10 cellular contexts compared by ENCODE assay signal in the genomic region with DNA sequence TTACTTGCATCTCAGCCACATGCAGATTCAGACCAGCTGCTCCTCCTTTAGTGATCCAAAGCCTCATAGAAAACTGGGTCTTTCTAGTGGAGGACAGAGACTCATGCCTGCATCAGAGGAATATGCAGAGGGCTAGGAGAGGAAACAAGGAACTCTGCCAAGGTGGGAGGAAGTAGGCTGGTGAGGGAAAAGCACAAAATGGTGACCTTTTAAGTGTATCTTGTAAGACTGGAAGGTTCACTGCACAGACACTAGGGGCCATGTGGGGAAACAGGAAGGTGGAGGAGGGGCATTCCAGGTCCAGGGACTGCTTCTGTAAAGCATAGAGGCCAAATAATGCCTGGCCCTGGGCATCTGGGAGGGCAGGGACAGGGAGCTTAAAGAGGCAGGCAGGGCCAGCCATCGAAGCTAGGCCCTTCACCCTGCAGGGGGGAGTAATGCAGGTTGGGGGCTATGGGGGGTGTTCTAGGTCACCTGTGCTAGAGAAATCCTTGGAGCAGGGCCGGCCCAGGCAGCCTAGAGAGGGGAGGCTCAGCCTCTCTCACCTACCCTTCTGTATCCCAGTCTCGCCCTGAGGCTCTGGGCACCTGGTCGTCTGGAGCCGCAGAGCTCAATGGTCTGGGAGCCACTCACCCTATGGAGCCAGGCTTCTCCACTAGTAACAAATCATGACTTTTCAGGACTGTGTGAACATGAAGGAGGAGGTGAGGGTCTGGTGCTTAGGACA.
DNase-seq lines count a peak whose midpoint lies in the region; ATAC-seq, FAIRE-seq and TF ChIP-seq lines count a peak whose summit lies in the region.
"Had no signal": no experiment of that assay in that cellular context is flagged by ENCODE, and none has a peak within 500 bp of the region (broad histone marks: within the 10 kb centered on the region; RNA-seq: fewer than 3 reads in every experiment).

No MANE protein-coding gene starts in this region.

- no peak overlapping the region for H3K27ac ChIP-seq in left lung

- TF ChIP-seq CTCF in AG10803 (conservative IDR thresholded peaks at IDR 0.05; ENCODE audit: low read length) = no peak
- no peak for TF ChIP-seq CTCF in glutamatergic neuron (IDR thresholded peaks at IDR 0.05; ENCODE audit: partially characterized antibody, unreplicated experiment)
- TF ChIP-seq CTCF in left lung (IDR thresholded peaks at IDR 0.05) = no peak

- DNase-seq in AG10803 (ENCODE audit: low read depth) (peak; percentile 5), GM18507 (ENCODE audit: extremely low spot score, insufficient read length, low read depth) (no peak), RCC 7860 (ENCODE audit: low spot score) (peak; percentile 10), glutamatergic neuron (no peak), T1000 (lab: John Stamatoyannopoulos, UW) (no peak), left lung (no peak)

- H3K4me3 ChIP-seq in AG10803 (ENCODE audit: low read length) (no peak overlapping the region), left lung (no peak overlapping the region)

- H3K4me1 Mint-ChIP-seq in glutamatergic neuron (ENCODE audit: low read depth, unreplicated experiment) = peaks cover 20% of the 10 kb centered on the region

- ATAC-seq in GM19023 (IDR thresholded peaks at IDR 0.05; ENCODE audit: unreplicated experiment) (no peak), left lung (no peak), HG02571 (IDR thresholded peaks at IDR 0.05; ENCODE audit: unreplicated experiment) (no peak)
- ATAC-seq: Panc1 had no signal

- H3K27ac Mint-ChIP-seq in glutamatergic neuron (ENCODE audit: unreplicated experiment) = peak overlapping the region; percentile 94
- H3K27ac Mint-ChIP-seq: B cell had no signal

- no peaks in the 10 kb centered on the region for H3K9me3 ChIP-seq in left lung

- peaks cover 5% of the 10 kb centered on the region for H3K36me3 Mint-ChIP-seq in glutamatergic neuron (ENCODE audit: unreplicated experiment)

- H3K27me3 ChIP-seq in left lung = no peaks in the 10 kb centered on the region

- H3K36me3 ChIP-seq in left lung = peaks cover 0 to 5% of the 10 kb centered on the region in 2 donors

- intact Hi-C loops in left lung (cut with DNase I) = no loop called here

- FAIRE-seq in GM18507 (lab: Jason Lieb, UNC) = peak; percentile 15
- FAIRE-seq in RCC 7860 (lab: Jason Lieb, UNC) = no peak

- H3K9me3 Mint-ChIP-seq in glutamatergic neuron (ENCODE audit: unreplicated experiment) = peaks cover 6% of the 10 kb centered on the region

- peaks cover 1% of the 10 kb centered on the region for H3K27me3 Mint-ChIP-seq in glutamatergic neuron (ENCODE audit: unreplicated experiment)
- H3K27me3 Mint-ChIP-seq: B cell had no signal

- H3K4me3 Mint-ChIP-seq in glutamatergic neuron (ENCODE audit: unreplicated experiment) = peak overlapping the region; percentile 63
- H3K4me3 Mint-ChIP-seq: B cell had no signal

- H3K4me1 ChIP-seq in left lung = peaks cover 3 to 6% of the 10 kb centered on the region in 2 donors

Comparison
In these comparisons a context has a peak if more than half of its experiments do, and no peak if none do; other contexts are left out.
1. DNase-seq: peak in AG10803 (single experiment) and RCC 7860 (single experiment); none in GM18507 (single experiment), glutamatergic neuron (single experiment), T1000 (single experiment) and left lung (0 of 2).